ENCODE assay signal across 9 cellular contexts in the genomic region with DNA sequence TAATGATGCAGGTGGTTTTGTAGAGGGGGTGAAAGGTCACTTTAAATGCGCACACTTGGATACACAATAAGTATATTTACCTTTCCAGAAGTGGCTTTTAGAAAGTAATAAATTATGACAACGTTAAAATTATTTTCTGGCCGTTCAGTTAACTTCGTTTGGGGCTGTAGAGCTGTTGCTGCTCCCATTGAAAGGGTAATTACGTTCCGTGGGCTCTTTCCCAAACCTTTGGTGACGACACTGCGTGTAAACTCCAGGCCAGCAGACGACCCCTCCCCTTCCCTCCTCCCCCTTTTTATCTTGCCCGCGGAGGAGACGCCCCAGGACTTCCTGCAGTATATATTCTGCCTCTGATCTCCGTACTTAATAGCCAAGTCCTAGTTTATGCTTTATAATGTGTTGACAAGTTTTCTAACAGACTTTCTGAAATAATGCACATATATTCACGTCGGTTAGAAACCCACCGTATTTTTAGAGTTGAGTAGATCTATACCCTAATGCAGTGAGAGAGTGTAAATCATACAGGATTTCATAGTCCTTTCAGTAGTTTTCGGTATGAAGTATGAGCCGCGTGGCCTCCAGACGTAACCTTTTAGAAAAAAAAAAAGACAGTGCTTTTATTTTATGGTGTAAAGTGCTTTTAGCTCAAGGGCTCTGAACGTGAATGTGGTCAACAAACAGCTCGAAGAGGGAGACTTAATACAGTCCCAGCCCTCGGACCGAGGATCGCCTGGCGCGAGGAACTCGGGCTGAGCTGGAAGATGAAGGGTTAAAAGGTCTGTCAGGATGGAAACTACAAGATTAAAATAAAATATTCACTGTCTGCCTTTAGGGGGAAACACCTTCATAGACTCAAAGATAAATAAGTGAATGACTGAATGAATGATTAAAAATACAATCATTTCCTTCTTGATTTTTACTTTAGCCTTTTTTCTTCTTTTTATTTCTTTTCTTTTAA. TPM values are rescaled to one million over a fixed set of nuclear protein-coding genes. Genes with fewer than 3 reads are reported as not detected.
DNase-seq lines count a peak whose midpoint lies in the region; ATAC-seq and TF ChIP-seq lines count a peak whose summit lies in the region.
"Had no signal": no experiment of that assay in that cellular context is flagged by ENCODE, and none has a peak within 500 bp of the region (broad histone marks: within the 10 kb centered on the region; RNA-seq: fewer than 3 reads in every experiment).

No MANE protein-coding gene starts in this region.

- no peak overlapping the region for H4K91ac ChIP-seq in mesenchymal stem cell (ENCODE audit: low read length)

- H2AK5ac ChIP-seq in mesenchymal stem cell (ENCODE audit: low read length, severe bottlenecking) = no peak overlapping the region

- H3K4ac ChIP-seq in mesenchymal stem cell (ENCODE audit: low read depth in 1 of 2, low read length in 2 of 2) = no peak overlapping the region

- no peak overlapping the region for H2BK5ac ChIP-seq in mesenchymal stem cell (ENCODE audit: low read depth, low read length, poor library complexity, severe bottlenecking)

- CTCF ChIA-PET in activated CD8-positive, alpha-beta T cell treated with anti-CD3 and anti-CD28 coated beads for 36 hours (lab: Charles Lee) = interaction anchor here (0.6 to 9.3 kb wide), 4 partner anchors 8 to 1270 kb away, joined by 3 to 104 read pairs (median 4); no protein-coding TSS in a partner anchor
- CTCF ChIA-PET in MCF 10A (lab: Yijun Ruan, JAX) = interaction anchor here (0.6 to 2.6 kb wide), 11 partner anchors 9 to 1795 kb away, joined by 3 to 12 read pairs (median 4); no protein-coding TSS in a partner anchor
- CTCF ChIA-PET in activated naive CD4-positive, alpha-beta T cell treated with anti-CD3 and anti-CD28 coated beads, Interleukin-2, amount 10 ng/mL, durations not matched to agents 7 days and 5 days (lab: Charles Lee) = interaction anchor here (0.6 to 3.8 kb wide), 3 partner anchors 8 to 117 kb away, joined by 4 to 20 read pairs (median 13); no protein-coding TSS in a partner anchor

- no peak for TF ChIP-seq CTCF in activated CD8-positive, alpha-beta T cell treated with anti-CD3 and anti-CD28 coated beads for 36 hours (IDR thresholded peaks at IDR 0.05)
- TF ChIP-seq CTCF in foreskin keratinocyte (conservative IDR thresholded peaks at IDR 0.05) (no peak), MCF 10A (IDR thresholded peaks at IDR 0.05; ENCODE audit: unreplicated experiment) (no peak)

- H3K9ac ChIP-seq in HUES6 (ENCODE audit: low read length) = no peak overlapping the region
- no peak overlapping the region for H3K9ac ChIP-seq in mesenchymal stem cell (ENCODE audit: low read length)

- peak; percentile 24 for ATAC-seq in activated CD8-positive, alpha-beta T cell treated with anti-CD3 and anti-CD28 coated beads for 36 hours
- no peak for ATAC-seq in foreskin keratinocyte

- DNase-seq in COLO668 (lab: John Stamatoyannopoulos, UW; ENCODE audit: unreplicated experiment) = peak; percentile 49
- DNase-seq in activated CD8-positive, alpha-beta T cell treated with anti-CD3 and anti-CD28 coated beads for 36 hours = peak; percentile 20
- DNase-seq in mesenchymal stem cell = no peak
- no peak for DNase-seq in NCI-H2029 (lab: John Stamatoyannopoulos, UW)
- no peak for DNase-seq in foreskin keratinocyte
- DNase-seq in MCF 10A (ENCODE audit: unreplicated experiment) = no peak
- DNase-seq in activated naive CD4-positive, alpha-beta T cell treated with anti-CD3 and anti-CD28 coated beads, Interleukin-2, amount 10 ng/mL, durations not matched to agents 7 days and 5 days = no peak
- DNase-seq: NCI-H2107 had no signal

- H3K36me3 ChIP-seq in HUES6 (ENCODE audit: control insufficient read depth, insufficient read depth, low read length) (no peaks in the 10 kb centered on the region), mesenchymal stem cell (ENCODE audit: control insufficient read depth in 1 of 2, insufficient read depth in 2 of 2, low read depth in 1 of 2, low read length in 2 of 2) (no peaks in the 10 kb centered on the region)

- no peak overlapping the region for H3K18ac ChIP-seq in mesenchymal stem cell (ENCODE audit: low read depth in 1 of 2, low read length in 2 of 2)

- no peaks in the 10 kb centered on the region for H3K36me3 Mint-ChIP-seq in activated CD8-positive, alpha-beta T cell treated with anti-CD3 and anti-CD28 coated beads for 36 hours (ENCODE audit: low read depth)
- H3K36me3 Mint-ChIP-seq in MCF 10A (ENCODE audit: insufficient read depth, unreplicated experiment) = no peaks in the 10 kb centered on the region
- H3K36me3 Mint-ChIP-seq in activated naive CD4-positive, alpha-beta T cell treated with anti-CD3 and anti-CD28 coated beads, Interleukin-2, amount 10 ng/mL, durations not matched to agents 7 days and 5 days = no peaks in the 10 kb centered on the region

- BruUV-seq in MCF 10A (replicated peaks; lab: Mats Ljungman, UMichigan) = no TSS peak

- H2BK12ac ChIP-seq in mesenchymal stem cell (ENCODE audit: low read length in 2 of 2) = no peak overlapping the region

- H3K4me3 Mint-ChIP-seq in activated CD8-positive, alpha-beta T cell treated with anti-CD3 and anti-CD28 coated beads for 36 hours = peak overlapping the region; percentile 56
- no peak overlapping the region for H3K4me3 Mint-ChIP-seq in MCF 10A (ENCODE audit: unreplicated experiment)
- H3K4me3 Mint-ChIP-seq in activated naive CD4-positive, alpha-beta T cell treated with anti-CD3 and anti-CD28 coated beads, Interleukin-2, amount 10 ng/mL, durations not matched to agents 7 days and 5 days = no peak overlapping the region

- H3K4me1 Mint-ChIP-seq in activated CD8-positive, alpha-beta T cell treated with anti-CD3 and anti-CD28 coated beads for 36 hours (ENCODE audit: low read depth) = peaks cover 30% of the 10 kb centered on the region
- H3K4me1 Mint-ChIP-seq in MCF 10A (ENCODE audit: insufficient read depth, unreplicated experiment) = peaks cover 6% of the 10 kb centered on the region
- H3K4me1 Mint-ChIP-seq in activated naive CD4-positive, alpha-beta T cell treated with anti-CD3 and anti-CD28 coated beads, Interleukin-2, amount 10 ng/mL, durations not matched to agents 7 days and 5 days = peaks cover 37% of the 10 kb centered on the region

- peaks cover 54% of the 10 kb centered on the region for H3K27me3 Mint-ChIP-seq in activated CD8-positive, alpha-beta T cell treated with anti-CD3 and anti-CD28 coated beads for 36 hours
- peaks cover 37% of the 10 kb centered on the region for H3K27me3 Mint-ChIP-seq in MCF 10A (ENCODE audit: insufficient read depth, unreplicated experiment)
- H3K27me3 Mint-ChIP-seq in activated naive CD4-positive, alpha-beta T cell treated with anti-CD3 and anti-CD28 coated beads, Interleukin-2, amount 10 ng/mL, durations not matched to agents 7 days and 5 days = peaks cover 89% of the 10 kb centered on the region

- H3K4me1 ChIP-seq in HUES6 (ENCODE audit: control insufficient read depth, insufficient read depth, low read length) (0 out of 2 replicates have a peak, but pooled peaks cover 5% of the 10 kb centered on the region), mesenchymal stem cell (ENCODE audit: control insufficient read depth, insufficient read depth, low read depth, low read length) (peaks cover 10% of the 10 kb centered on the region), foreskin keratinocyte (peaks cover 10% of the 10 kb centered on the region)

- peak overlapping the region; percentile 89 for H3K4me2 ChIP-seq in mesenchymal stem cell (ENCODE audit: low read length, poor library complexity, severe bottlenecking)

- no peaks in the 10 kb centered on the region for H3K9me3 Mint-ChIP-seq in activated CD8-positive, alpha-beta T cell treated with anti-CD3 and anti-CD28 coated beads for 36 hours
- no peaks in the 10 kb centered on the region for H3K9me3 Mint-ChIP-seq in MCF 10A (ENCODE audit: unreplicated experiment)
- no peaks in the 10 kb centered on the region for H3K9me3 Mint-ChIP-seq in activated naive CD4-positive, alpha-beta T cell treated with anti-CD3 and anti-CD28 coated beads, Interleukin-2, amount 10 ng/mL, durations not matched to agents 7 days and 5 days

- no peak overlapping the region for H3K27ac Mint-ChIP-seq in activated CD8-positive, alpha-beta T cell treated with anti-CD3 and anti-CD28 coated beads for 36 hours
- no peak overlapping the region for H3K27ac Mint-ChIP-seq in MCF 10A (ENCODE audit: low read depth, unreplicated experiment)
- no peak overlapping the region for H3K27ac Mint-ChIP-seq in activated naive CD4-positive, alpha-beta T cell treated with anti-CD3 and anti-CD28 coated beads, Interleukin-2, amount 10 ng/mL, durations not matched to agents 7 days and 5 days

- 4% methylated on average over 23 of the region's 28 CpGs for WGBS in mesenchymal stem cell

- H3K23ac ChIP-seq in mesenchymal stem cell (ENCODE audit: low read length in 2 of 2) = no peak overlapping the region

- POLR2A ChIA-PET in activated CD8-positive, alpha-beta T cell treated with anti-CD3 and anti-CD28 coated beads for 36 hours (lab: Charles Lee) = interaction anchor here (0.6 kb wide), 2 partner anchors 9 to 799 kb away, joined by 4 to 5 read pairs; no protein-coding TSS in a partner anchor
- POLR2A ChIA-PET in MCF 10A (lab: Yijun Ruan, JAX) = no interaction called here

- no peak overlapping the region for H4K8ac ChIP-seq in mesenchymal stem cell (ENCODE audit: low read length)

- H3K79me1 ChIP-seq in mesenchymal stem cell (replicated peaks; ENCODE audit: low read length, poor library complexity, severe bottlenecking) = peaks cover 2% of the 10 kb centered on the region

- H3K4me3 ChIP-seq in HUES6 (ENCODE audit: low read depth, low read length) = peak overlapping the region; percentile 88
- no peak overlapping the region for H3K4me3 ChIP-seq in mesenchymal stem cell (ENCODE audit: insufficient read depth in 1 of 2, low read depth in 1 of 2, low read length in 2 of 2)

- no peak overlapping the region for H3K14ac ChIP-seq in mesenchymal stem cell (ENCODE audit: low read length in 2 of 2)

- H3K9me3 ChIP-seq in HUES6 (ENCODE audit: control insufficient read depth, insufficient read depth, low read depth, low read length) (no peaks in the 10 kb centered on the region), mesenchymal stem cell (ENCODE audit: control insufficient read depth, low read length) (no peaks in the 10 kb centered on the region)

- H3K27me3 ChIP-seq in HUES6 (ENCODE audit: control insufficient read depth, insufficient read depth, low read length) (peaks cover 11% of the 10 kb centered on the region; the same call in 1 of the 2 replicates), mesenchymal stem cell (ENCODE audit: control insufficient read depth in 1 of 2, insufficient read depth in 1 of 2, low read length in 2 of 2) (peaks cover 39 to 86% of the 10 kb centered on the region in 2 experiments), foreskin keratinocyte (peaks cover 31% of the 10 kb centered on the region)

- H3K27ac ChIP-seq in HUES6 (ENCODE audit: low read depth, low read length) (no peak overlapping the region), mesenchymal stem cell (ENCODE audit: low read length, poor library complexity, severe bottlenecking) (no peak overlapping the region), foreskin keratinocyte (no peak overlapping the region)

- no peak overlapping the region for H2AFZ ChIP-seq in mesenchymal stem cell (ENCODE audit: low read depth, low read length)

- intact Hi-C loops in activated CD8-positive, alpha-beta T cell treated with anti-CD3 and anti-CD28 coated beads for 36 hours (cut with micrococcal nuclease) = loop anchor here (10.0 kb wide), 2 partner anchors 672 to 1252 kb away; no protein-coding TSS in a partner anchor
- intact Hi-C loops in MCF 10A (cut with micrococcal nuclease) = loop anchor here (10.0 kb wide), 2 partner anchors 402 to 672 kb away; no protein-coding TSS in a partner anchor

- H2BK120ac ChIP-seq in mesenchymal stem cell (ENCODE audit: low read depth, low read length) = no peak overlapping the region

- H2BK15ac ChIP-seq in mesenchymal stem cell (ENCODE audit: low read depth, poor library complexity, severe bottlenecking) = no peak overlapping the region

RNA-seq across cellular contexts. Expression of gene BCL11A, which starts 3.8 kb away (rescaled TPM):
- total RNA-seq in activated CD8-positive, alpha-beta T cell treated with anti-CD3 and anti-CD28 coated beads for 36 hours = under 1 TPM; 0.45 to 0.54 TPM
- polyA plus RNA-seq in mesenchymal stem cell (2013, experiment 1 of 2) = 1.1 TPM
- polyA plus RNA-seq in mesenchymal stem cell (2013, experiment 2 of 2) = 1.1 TPM
- total RNA-seq in foreskin keratinocyte (7.1 and 7.2 TPM in 2 replicates), MCF 10A (2022) (4.3 and 5.3 TPM in 2 replicates)
- 5.3 and 6.9 TPM in 2 replicates for polyA plus RNA-seq in foreskin keratinocyte

Comparison
In these comparisons a context has a peak if more than half of its experiments do, and no peak if none do; other contexts are left out.
1. DNase-seq: peak in COLO668 (single experiment) and activated CD8-positive, alpha-beta T cell treated with anti-CD3 and anti-CD28 coated beads for 36 hours (single experiment); none in mesenchymal stem cell (single experiment), NCI-H2029 (single experiment), foreskin keratinocyte (0 of 2), MCF 10A (single experiment) and activated naive CD4-positive, alpha-beta T cell treated with anti-CD3 and anti-CD28 coated beads, Interleukin-2, amount 10 ng/mL, durations not matched to agents 7 days and 5 days (single experiment).